Comparison of ENCODE assay signal across 13 cellular contexts in genomic region chr3:112811150-112811884, GRCh38. TPM values are rescaled to one million over a fixed set of nuclear protein-coding genes. Genes with fewer than 3 reads are reported as not detected.
DNase-seq lines count a peak whose midpoint lies in the region; ATAC-seq, FAIRE-seq and TF ChIP-seq lines count a peak whose summit lies in the region.
"Had no signal": no experiment of that assay in that cellular context is flagged by ENCODE, and none has a peak within 500 bp of the region (broad histone marks: within the 10 kb centered on the region; RNA-seq: fewer than 3 reads in every experiment).

No MANE protein-coding gene starts in this region.

- H3K9me3 ChIP-seq in body of pancreas = no peaks in the 10 kb centered on the region
- no peaks in the 10 kb centered on the region for H3K9me3 ChIP-seq in stomach smooth muscle (ENCODE audit: control insufficient read depth in 2 of 2, low read length in 2 of 2)

- no peak for TF ChIP-seq POLR2A in H54 (IDR thresholded peaks at IDR 0.05; ENCODE audit: low read depth, low read length)
- no peak for TF ChIP-seq POLR2A in body of pancreas (IDR thresholded peaks at IDR 0.05)

- H3K36me3 ChIP-seq in body of pancreas (replicated peaks in 1 of 2; ENCODE audit: insufficient read depth in 1 of 2, low read depth in 2 of 2) (no peaks in the 10 kb centered on the region), stomach smooth muscle (ENCODE audit: control insufficient read depth in 2 of 2, insufficient read depth in 2 of 2, low read length in 2 of 2) (no peaks in the 10 kb centered on the region)
- H3K36me3 ChIP-seq: neural progenitor cell had no signal

- intact Hi-C loops in body of pancreas (cut with DNase I) = no loop called here

- H3K27me3 ChIP-seq in body of pancreas = no peaks in the 10 kb centered on the region
- no peaks in the 10 kb centered on the region for H3K27me3 ChIP-seq in stomach smooth muscle (ENCODE audit: control insufficient read depth in 1 of 2, insufficient read depth in 2 of 2, low read length in 2 of 2)
- H3K27me3 ChIP-seq: neural progenitor cell had no signal

- 45 to 60% methylated on average over 3 of the region's 3 CpGs for WGBS in body of pancreas, 2 donors

- no peak overlapping the region for H3K27ac ChIP-seq in body of pancreas
- H3K27ac ChIP-seq in stomach smooth muscle (ENCODE audit: low read length) = peak overlapping the region; percentile 66
- H3K27ac ChIP-seq: neural progenitor cell had no signal

- peak; percentile 55 for FAIRE-seq in H54 (lab: Jason Lieb, UNC)

- H3K4me1 ChIP-seq in body of pancreas = no peaks in the 10 kb centered on the region
- H3K4me1 ChIP-seq in stomach smooth muscle (ENCODE audit: control insufficient read depth, insufficient read depth, low read length) = peaks cover 13% of the 10 kb centered on the region
- H3K4me1 ChIP-seq: neural progenitor cell had no signal

- H3K4me3 ChIP-seq in body of pancreas (no peak overlapping the region), stomach smooth muscle (ENCODE audit: low read length in 2 of 2) (no peak overlapping the region)
- H3K4me3 ChIP-seq: neural progenitor cell had no signal

- no peak overlapping the region for H3K9ac ChIP-seq in stomach smooth muscle (ENCODE audit: low read length in 2 of 2)
- H3K9ac ChIP-seq: neural progenitor cell had no signal

- ATAC-seq in body of pancreas = peak; percentile 70
- no peak for ATAC-seq in HG02852 (IDR thresholded peaks at IDR 0.05; ENCODE audit: unreplicated experiment)
- no peak for ATAC-seq in HG03135 (IDR thresholded peaks at IDR 0.05; ENCODE audit: unreplicated experiment)
- ATAC-seq in HG03342 (IDR thresholded peaks at IDR 0.05; ENCODE audit: unreplicated experiment) = no peak

- TF ChIP-seq CTCF in body of pancreas (IDR thresholded peaks at IDR 0.05) = no peak

- DNase-seq in H54 (ENCODE audit: insufficient read length, low spot score) (no peak), body of pancreas (peak in 1 of 4 donors; percentile 24), left kidney (ENCODE audit: low read depth, low spot score) (peak; percentile 83), glomerular visceral epithelial cell (ENCODE audit: extremely low spot score) (no peak)
- DNase-seq: activated gamma-delta T cell treated with Interleukin-2 at 50 U/mL for 16 hours, DMS79 treated with DMSO at 0.1 percent for 48 hours, NCI-H69, T-helper 9 cell had no signal

RNA-seq across cellular contexts. Expression of gene CD200R1L, which starts 35.3 kb away (rescaled TPM):
- total RNA-seq in body of pancreas = not detected
